Comparison of ENCODE assay signal across 9 cellular contexts in the genomic region with DNA sequence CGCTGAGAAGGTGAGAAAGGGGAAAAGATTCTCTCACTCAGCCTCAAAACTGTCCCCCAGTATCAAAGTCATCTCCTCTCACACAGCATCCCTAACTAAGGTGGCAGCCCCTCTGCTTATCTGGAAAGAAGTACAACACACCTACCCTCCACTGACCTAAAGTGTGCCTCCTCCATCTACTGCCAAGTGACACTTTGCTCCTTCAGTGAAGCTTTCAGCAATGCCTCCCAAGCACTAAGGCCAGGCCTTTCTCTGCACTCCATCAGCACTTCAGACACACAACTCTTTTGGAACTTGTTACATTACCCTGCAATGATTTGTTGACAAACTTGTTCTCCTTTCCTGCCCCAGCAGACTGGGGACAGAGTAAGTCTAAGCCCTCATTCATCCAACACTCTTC. TPM values are rescaled to one million over a fixed set of nuclear protein-coding genes. Genes with fewer than 3 reads are reported as not detected.
DNase-seq lines count a peak whose midpoint lies in the region; ATAC-seq and TF ChIP-seq lines count a peak whose summit lies in the region.
"Had no signal": no experiment of that assay in that cellular context is flagged by ENCODE, and none has a peak within 500 bp of the region (broad histone marks: within the 10 kb centered on the region; RNA-seq: fewer than 3 reads in every experiment).

No MANE protein-coding gene starts in this region.

- H3K9ac ChIP-seq in KMS-11 (no peak overlapping the region), mammary epithelial cell (ENCODE audit: insufficient read depth, low read length) (no peak overlapping the region)

- no peak overlapping the region for H2AFZ ChIP-seq in KMS-11 (ENCODE audit: low read depth)
- H2AFZ ChIP-seq in mammary epithelial cell (ENCODE audit: low read depth, low read length), result no peak overlapping the region

- H3K9me3 Mint-ChIP-seq in nephron, result no peaks in the 10 kb centered on the region

- ATAC-seq in GM21528 (IDR thresholded peaks at IDR 0.05; ENCODE audit: low FRiP score, unreplicated experiment) (no peak), GM19351 (IDR thresholded peaks at IDR 0.05; ENCODE audit: unreplicated experiment) (no peak)

- H3K36me3 ChIP-seq in KMS-11 (ENCODE audit: insufficient read depth) (no peaks in the 10 kb centered on the region; the same call in 1 of the 2 replicates), mammary epithelial cell (ENCODE audit: insufficient read depth, low read length) (peaks cover 5% of the 10 kb centered on the region)

- no peak for TF ChIP-seq CTCF in AG09309 (IDR thresholded peaks at IDR 0.05; ENCODE audit: control insufficient read depth, insufficient read depth, low read depth, low read length, missing control alignments)
- TF ChIP-seq CTCF in KMS-11 (conservative IDR thresholded peaks at IDR 0.05; ENCODE audit: low read depth, low read length), result no peak
- TF ChIP-seq CTCF in mammary epithelial cell (conservative IDR thresholded peaks at IDR 0.05 in 1 of 2, IDR thresholded peaks at IDR 0.05 in 1 of 2; ENCODE audit: extremely low read depth in 1 of 2, insufficient read depth in 1 of 2, low read depth in 1 of 2, low read length in 2 of 2), result no peak
- no peak for TF ChIP-seq CTCF in nephron (IDR thresholded peaks at IDR 0.05; ENCODE audit: unreplicated experiment in 3 of 3)

- H3K79me2 ChIP-seq in KMS-11 (ENCODE audit: insufficient read depth, low read depth) (peaks cover 19% of the 10 kb centered on the region), mammary epithelial cell (ENCODE audit: insufficient read depth, low read length) (peaks cover 61% of the 10 kb centered on the region)

- peak overlapping the region in 1 of 3 experiments; percentile 51 for H3K27ac Mint-ChIP-seq in nephron

- peaks cover 33% of the 10 kb centered on the region for H3K36me3 Mint-ChIP-seq in nephron (ENCODE audit: low read depth)

- intact Hi-C loops in mammary epithelial cell (cut with micrococcal nuclease), result no loop called here

- H3K4me3 ChIP-seq in AG09309 (ENCODE audit: control insufficient read depth, low read depth, low read length) (peak overlapping the region; percentile 54; the same call in 1 of the 2 replicates), KMS-11 (IDR thresholded peaks at IDR 0.05; ENCODE audit: insufficient read depth, low read depth, low read length) (no peak overlapping the region), mammary epithelial cell (replicated peaks in 1 of 3; ENCODE audit: insufficient read depth in 1 of 3, low read depth in 2 of 3, low read length in 3 of 3) (no peak overlapping the region)

- H3K9me3 ChIP-seq in mammary epithelial cell (replicated peaks; ENCODE audit: insufficient read depth, low read length), result no peaks in the 10 kb centered on the region

- 100% methylated on average over 1 of the region's 1 CpG for WGBS in mammary epithelial cell (ENCODE audit: low coverage, missing lambda C conversion rate)

- no peak for DNase-seq in AG09309 (ENCODE audit: low read depth)
- DNase-seq in mammary epithelial cell, result no peak
- DNase-seq in AG08395 (ENCODE audit: low spot score), result no peak
- no peak for DNase-seq in G401 (ENCODE audit: low spot score)
- DNase-seq: stimulated activated CD4-positive, alpha-beta T cell treated with anti-CD3 and anti-CD28 coated beads, Interleukin-4, amount 100 ng/mL, for 24 hours had no signal

- no peaks in the 10 kb centered on the region for H3K27me3 Mint-ChIP-seq in nephron (ENCODE audit: low read depth)

- H3K4me1 ChIP-seq in KMS-11 (ENCODE audit: low read depth, poor library complexity, severe bottlenecking) (peaks cover 34% of the 10 kb centered on the region), mammary epithelial cell (ENCODE audit: insufficient read depth, low read length) (peaks cover 39% of the 10 kb centered on the region)

- dilution Hi-C loops in mammary epithelial cell (cut with HindIII; ENCODE audit: low sequenced_read_pairs), result no loop called here

- peaks cover 39% of the 10 kb centered on the region for H3K4me1 Mint-ChIP-seq in nephron

- H3K27ac ChIP-seq in KMS-11 (no peak overlapping the region), mammary epithelial cell (ENCODE audit: insufficient read depth, low read depth, low read length) (no peak overlapping the region)

- in situ Hi-C loops in mammary epithelial cell (cut with MboI; ENCODE audit: low sequenced_read_pairs in 2 of 2) (no loop called here), G401 (cut with HindIII; ENCODE audit: low sequenced_read_pairs) (no loop called here)

- CTCF ChIA-PET in mammary epithelial cell (lab: Charles Lee; ENCODE audit: low non-redundant PET), result no interaction called here

- no TSS peak for BruUV-seq in mammary epithelial cell (replicated peaks; lab: Mats Ljungman, UMichigan)

- no peaks in the 10 kb centered on the region for H3K27me3 ChIP-seq in KMS-11 (ENCODE audit: insufficient read depth, low read depth)
- H3K27me3 ChIP-seq in mammary epithelial cell (ENCODE audit: insufficient read depth, low read length), result no peaks in the 10 kb centered on the region

- peak overlapping the region; percentile 90 to 97 (median 96) for H3K4me3 Mint-ChIP-seq in nephron

- H4K20me1 ChIP-seq in KMS-11 (ENCODE audit: insufficient read depth) (no peaks in the 10 kb centered on the region), mammary epithelial cell (ENCODE audit: insufficient read depth, low read length) (no peaks in the 10 kb centered on the region)

- H3K4me2 ChIP-seq in KMS-11, result peak overlapping the region; percentile 46; the same call in 1 of the 2 replicates
- H3K4me2 ChIP-seq in mammary epithelial cell (ENCODE audit: insufficient read depth, low read depth, low read length), result peak overlapping the region; percentile 100

RNA-seq across cellular contexts. Expression of a gene that starts 1.4 kb away (rescaled TPM):
- total RNA-seq in mammary epithelial cell, result 10 to 100 TPM; 22.3 to 30.3 TPM
- 19.8 TPM for polyA plus RNA-seq in mammary epithelial cell
- 38.7 TPM for polyA minus RNA-seq in mammary epithelial cell
- 23.1 and 24.6 TPM in 2 replicates for total RNA-seq in G401 (2014; rRNA removed; shearing (Covaris generic))

RNA-seq across cellular contexts. Expression of a gene that starts 13.7 kb away (rescaled TPM):
- 10 to 100 TPM; 20.5 to 22.5 TPM for total RNA-seq in mammary epithelial cell
- polyA plus RNA-seq in mammary epithelial cell, result 21.6 TPM
- 27.4 TPM for polyA minus RNA-seq in mammary epithelial cell
- total RNA-seq in G401 (2014; rRNA removed; shearing (Covaris generic)), result 57.1 and 63.1 TPM in 2 replicates

RNA-seq across cellular contexts. Expression of a gene that starts 34.6 kb away (rescaled TPM):
- 10 to 100 TPM in 1 of 2 donors, 1 to 10 TPM in 1; 9.0 to 39.9 TPM for total RNA-seq in mammary epithelial cell
- polyA plus RNA-seq in mammary epithelial cell, result 27.9 TPM
- 21.7 TPM for polyA minus RNA-seq in mammary epithelial cell
- 7.9 and 12.7 TPM in 2 replicates for total RNA-seq in G401 (2014; rRNA removed; shearing (Covaris generic))
